In the genomic region with DNA sequence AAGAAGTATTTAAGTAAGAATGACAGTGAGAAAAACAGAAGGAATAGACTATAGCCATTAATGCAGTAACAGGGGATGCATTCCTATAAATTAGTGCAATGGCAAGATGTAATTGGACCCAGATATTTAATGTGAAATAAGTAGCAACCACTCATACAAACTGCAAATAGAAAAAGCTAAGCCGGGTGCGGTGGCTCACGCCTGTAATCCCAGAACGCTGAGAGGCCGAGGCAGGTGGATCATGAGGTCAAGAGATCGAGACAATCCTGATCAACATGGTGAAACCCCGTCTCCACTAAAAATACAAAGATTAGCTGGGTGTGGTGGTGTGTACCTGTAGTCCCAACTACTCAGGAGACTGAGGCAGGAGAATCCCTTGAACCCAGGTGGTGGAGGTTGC, we compare ENCODE assay signal across 30 cellular contexts.
"Had no signal": no experiment of that assay in that cellular context is flagged by ENCODE, and none has a peak within 500 bp of the region (broad histone marks: within the 10 kb centered on the region; RNA-seq: fewer than 3 reads in every experiment).

No MANE protein-coding gene starts in this region.

- H3K27me3 ChIP-seq: SJCRH30 had no signal

- H3K9me3 ChIP-seq: SJCRH30 had no signal

- H3K4me2 ChIP-seq: KMS-11, PC-9 had no signal

- H3K4me3 ChIP-seq: PC-9, SJCRH30, SK-N-MC had no signal

- ATAC-seq: Panc1, SK-N-SH treated with all-trans-retinoic acid at 6 μM for 48 hours, T-cell had no signal

- H2AFZ ChIP-seq: PC-9 had no signal

- H3K27ac ChIP-seq: KMS-11, PC-9, RWPE1, SJCRH30, SK-N-MC had no signal

- DNase-seq: Karpas-422, MM.1S, MV-4-11, NCI-H1092, NCI-H1105, NCI-H1417 treated with DMSO at 0.1 percent for 48 hours, NCI-H1436 treated with DMSO at 0.1 percent for 48 hours, NCI-H1694 treated with DMSO at 0.1 percent for 48 hours, NCI-H187 treated with DMSO at 0.1 percent for 48 hours, NCI-H2029, NCI-H2081, NCI-H2171, NCI-H226, NCI-H446 treated with DMSO at 0.1 percent for 48 hours, NCI-H510A, NCI-H524, NCI-H526, NCI-H69, NCI-H748 treated with DMSO at 0.1 percent for 48 hours, NCI-H82, PC-9, SHP77, SIG-M5, SJCRH30, T-cell had no signal

- H3K9ac ChIP-seq: KMS-11 had no signal

- H3K36me3 ChIP-seq: SJCRH30 had no signal

- H3K4me1 ChIP-seq: SJCRH30 had no signal
